22 cellular contexts compared by ENCODE assay signal in genomic region chr11:108576523-108576922, GRCh38.
"Had no signal": no experiment of that assay in that cellular context is flagged by ENCODE, and none has a peak within 500 bp of the region (broad histone marks: within the 10 kb centered on the region; RNA-seq: fewer than 3 reads in every experiment).

No MANE protein-coding gene starts in this region.

- H3K27ac ChIP-seq: colonic mucosa, esophagus squamous epithelium, gastrocnemius medialis, heart right ventricle, left lung, lower lobe of right lung had no signal

- H3K4me1 ChIP-seq: gastrocnemius medialis, heart right ventricle, left lung, lower lobe of right lung had no signal

- H3K27me3 ChIP-seq: colonic mucosa, esophagus squamous epithelium, gastrocnemius medialis, left lung had no signal

- ATAC-seq: effector memory CD8-positive, alpha-beta T cell; gastrocnemius medialis; heart right ventricle; left lung; left ventricle myocardium superior; lower lobe of right lung; mucosa of descending colon had no signal

- H3K4me3 ChIP-seq: colonic mucosa, esophagus squamous epithelium, gastrocnemius medialis, heart right ventricle, left lung, lower lobe of right lung, mucosa of descending colon had no signal

- H3K36me3 ChIP-seq: colonic mucosa, esophagus squamous epithelium, gastrocnemius medialis, heart right ventricle, left lung, lower lobe of right lung had no signal

- DNase-seq: colonic mucosa; cortex of kidney; effector CD8-positive, alpha-beta T cell; effector memory CD8-positive, alpha-beta T cell; esophagus squamous epithelium; foreskin fibroblast; foreskin melanocyte; gastrocnemius medialis; glutamatergic neuron; head of caudate nucleus; heart right ventricle; hippocampal formation; kidney glomerular epithelial cell; left lung; left ventricle myocardium superior; lower lobe of right lung; mesenchymal stem cell; mucosa of descending colon; naive B cell had no signal

- FAIRE-seq: endothelial cell of umbilical vein, islet of Langerhans, keratinocyte had no signal

- H3K9me3 ChIP-seq: colonic mucosa, esophagus squamous epithelium, gastrocnemius medialis, left lung, mucosa of descending colon had no signal
